18 cellular contexts compared by ENCODE assay signal in the genomic region with DNA sequence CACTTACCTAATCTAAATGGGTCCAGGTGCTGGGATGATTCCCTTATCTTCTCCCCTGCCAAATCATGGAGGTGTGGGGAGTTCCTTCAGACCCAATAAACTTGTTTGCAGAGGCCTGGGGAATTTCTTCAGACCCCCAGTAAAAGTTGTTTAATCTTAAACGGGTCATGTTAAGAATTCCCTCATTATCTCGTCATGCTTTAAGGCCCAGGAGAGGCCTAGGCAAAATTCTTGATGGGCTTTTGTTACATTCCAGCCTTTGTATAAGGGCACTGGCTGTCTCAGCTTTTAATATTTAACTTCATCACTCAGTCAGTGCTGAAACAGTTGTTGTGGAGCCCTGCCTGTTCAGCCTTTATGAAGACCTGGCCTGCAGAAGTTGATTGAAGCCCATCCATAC. TPM values are rescaled to one million over a fixed set of nuclear protein-coding genes. Genes with fewer than 3 reads are reported as not detected.
A peak's percentile ranks its signal among the peaks of the same experiment; 100 is the strongest.
DNase-seq lines count a peak whose midpoint lies in the region; TF ChIP-seq lines count a peak whose summit lies in the region.
"Had no signal": no experiment of that assay in that cellular context is flagged by ENCODE, and none has a peak within 500 bp of the region (broad histone marks: within the 10 kb centered on the region; RNA-seq: fewer than 3 reads in every experiment).

No MANE protein-coding gene starts in this region.

- H3K9ac ChIP-seq in endodermal cell (ENCODE audit: extremely low read depth, low read length, poor library complexity, severe bottlenecking), result no peak overlapping the region

- peaks cover 7% of the 10 kb centered on the region for H3K4me1 Mint-ChIP-seq in endodermal cell

- peak overlapping the region; percentile 52 for H3K27ac Mint-ChIP-seq in endodermal cell

- no peak overlapping the region for H3K4me3 Mint-ChIP-seq in endodermal cell

- no peaks in the 10 kb centered on the region for H3K9me3 ChIP-seq in endodermal cell (ENCODE audit: control insufficient read depth, low read length)

- no peak overlapping the region for H3K4me3 ChIP-seq in endodermal cell (ENCODE audit: low read length)

- no peaks in the 10 kb centered on the region for H3K9me3 Mint-ChIP-seq in endodermal cell

- no peaks in the 10 kb centered on the region for H3K36me3 Mint-ChIP-seq in endodermal cell (ENCODE audit: low read depth)

- DNase-seq in ACHN, result peak; percentile 68
- no peak for DNase-seq in endodermal cell
- DNase-seq in kidney tubule cell (ENCODE audit: low spot score), result peak; percentile 80
- DNase-seq in renal cortical epithelial cell (ENCODE audit: low read depth), result peak; percentile 86
- no peak for DNase-seq in DMS114 treated with DMSO at 0.1 percent for 48 hours (lab: John Stamatoyannopoulos, UW; ENCODE audit: unreplicated experiment)
- DNase-seq in activated effector memory CD4-positive, alpha-beta T cell treated with anti-CD3 and anti-CD28 coated beads, Interleukin-2, amount 50 U/mL, for 16 hours, result no peak
- no peak for DNase-seq in HuH-7 (ENCODE audit: low spot score)
- DNase-seq: 8988T, DMS53, KBM-7, MV-4-11, NCI-H1105, NCI-H146, NCI-H2029, NCI-H2227 treated with DMSO at 0.1 percent for 48 hours, NCI-H526 treated with DMSO at 0.1 percent for 48 hours, SHP77 had no signal

- no peaks in the 10 kb centered on the region for H3K27me3 ChIP-seq in endodermal cell (ENCODE audit: control insufficient read depth, insufficient read depth, low read length, poor library complexity, severe bottlenecking)

- in situ Hi-C loops in ACHN (cut with HindIII; ENCODE audit: low pct_ligation_motif_present, low pct_unique_long_range_greater_than_20kb, low sequenced_read_pairs), result no loop called here

- no peak for TF ChIP-seq CTCF in endodermal cell (conservative IDR thresholded peaks at IDR 0.05)

- WGBS in endodermal cell (ENCODE audit: insufficient coverage in 1 of 2, insufficient read length in 1 of 2), 2 experiments, result 65 to 84% methylated on average over 2 of the region's 2 CpGs

- H3K36me3 ChIP-seq in endodermal cell (ENCODE audit: control insufficient read depth, insufficient read depth, low read length), result no peaks in the 10 kb centered on the region

- peaks cover 9% of the 10 kb centered on the region for H3K4me1 ChIP-seq in endodermal cell (ENCODE audit: control insufficient read depth, insufficient read depth, low read length)

- H3K27ac ChIP-seq in endodermal cell (ENCODE audit: low read depth, low read length), result no peak overlapping the region
- H3K27ac ChIP-seq: RWPE1 had no signal

- no peaks in the 10 kb centered on the region for H3K27me3 Mint-ChIP-seq in endodermal cell (ENCODE audit: insufficient read depth)

RNA-seq across cellular contexts. Expression of gene SLC35B3, which starts 11.0 kb away (rescaled TPM):
- total RNA-seq in endodermal cell, result 10 to 100 TPM; 11.4 to 11.9 TPM
- 11.5 TPM for polyA plus RNA-seq in endodermal cell (2013, experiment 1 of 2)
- polyA plus RNA-seq in endodermal cell (2013, experiment 2 of 2), result 11.3 TPM
- 23.4 and 54.2 TPM in 2 replicates for total RNA-seq in renal cortical epithelial cell

Comparison
In these comparisons a context has a peak if more than half of its experiments do, and no peak if none do; other contexts are left out.
1. DNase-seq: peak in ACHN (single experiment), kidney tubule cell (single experiment) and renal cortical epithelial cell (single experiment); none in endodermal cell (single experiment), DMS114 treated with DMSO at 0.1 percent for 48 hours (single experiment), activated effector memory CD4-positive, alpha-beta T cell treated with anti-CD3 and anti-CD28 coated beads, Interleukin-2, amount 50 U/mL, for 16 hours (single experiment) and HuH-7 (single experiment).